ENCODE assay signal across 14 cellular contexts in the genomic region with DNA sequence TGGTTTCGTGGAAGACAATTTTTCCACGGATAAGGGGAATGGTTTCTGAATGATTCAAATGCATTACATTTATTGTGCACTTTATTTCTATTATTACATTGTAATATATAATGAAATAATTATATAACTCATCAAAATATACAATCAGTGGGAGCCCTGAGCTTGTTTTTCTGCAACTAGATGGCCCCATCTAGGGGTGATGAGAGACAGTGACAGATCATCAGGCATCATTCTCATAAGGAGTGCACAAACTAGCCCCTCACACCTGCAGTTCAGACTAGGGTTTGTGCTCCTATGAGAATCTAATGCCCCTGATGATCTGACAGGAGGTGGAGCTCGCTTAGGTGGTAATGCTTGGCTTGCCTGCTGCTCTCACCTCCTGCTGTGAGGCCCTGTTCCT. TPM values are rescaled to one million over a fixed set of nuclear protein-coding genes. Genes with fewer than 3 reads are reported as not detected.
A peak's percentile ranks its signal among the peaks of the same experiment; 100 is the strongest.
DNase-seq lines count a peak whose midpoint lies in the region; ATAC-seq, FAIRE-seq and TF ChIP-seq lines count a peak whose summit lies in the region.
"Had no signal": no experiment of that assay in that cellular context is flagged by ENCODE, and none has a peak within 500 bp of the region (broad histone marks: within the 10 kb centered on the region; RNA-seq: fewer than 3 reads in every experiment).

No MANE protein-coding gene starts in this region.

- H4K20me1 ChIP-seq in IMR-90 (ENCODE audit: insufficient read depth, low read length) = peaks cover 14% of the 10 kb centered on the region; the same call in 1 of the 2 replicates
- H4K20me1 ChIP-seq in K562 (replicated peaks; ENCODE audit: control insufficient read depth, insufficient read depth, low read length) = peaks cover 3% of the 10 kb centered on the region; the same call in 1 of the 2 replicates

- POLR2A ChIA-PET in IMR-90 (lab: Charles Lee; ENCODE audit: unreplicated experiment) = no interaction called here
- POLR2A ChIA-PET in K562 (lab: Yijun Ruan, JAX) = interaction anchor here (1.0 kb wide), 1 partner anchor 10 kb away, joined by 3 read pairs; no protein-coding TSS in a partner anchor
- POLR2A ChIA-PET in CD8-positive, alpha-beta memory T cell (lab: Charles Lee) = no interaction called here

- H3K9me1 ChIP-seq in IMR-90 (ENCODE audit: insufficient read depth, low read length) = peaks cover 10% of the 10 kb centered on the region
- H3K9me1 ChIP-seq in K562 (ENCODE audit: control insufficient read depth, insufficient read depth, low read length) = no peaks in the 10 kb centered on the region

- in situ Hi-C loops in IMR-90 (cut with MboI; ENCODE audit: low sequenced_read_pairs) (no loop called here), K562 (cut with MboI) (no loop called here)

- no CpG with 5 or more reads among the region's 3 CpGs for WGBS in IMR-90 (ENCODE audit: extremely low coverage in 2 of 2, insufficient read length in 1 of 2), 2 experiments
- 100% methylated on average over 2 of the region's 3 CpGs for WGBS in K562 (ENCODE audit: insufficient coverage, low coverage, missing lambda C conversion rate)
- WGBS in mesendoderm (ENCODE audit: extremely low coverage, insufficient coverage, low lambda C conversion rate) = no CpG with 5 or more reads among the region's 3 CpGs

- H3K4ac ChIP-seq in IMR-90 (ENCODE audit: low read depth, low read length) (no peak overlapping the region), mesendoderm (ENCODE audit: low read depth, low read length) (no peak overlapping the region)

- H3K56ac ChIP-seq in IMR-90 (ENCODE audit: extremely low read depth, insufficient read depth, low read length) (no peak overlapping the region), mesendoderm (ENCODE audit: low read length) (no peak overlapping the region)

- no peak overlapping the region for H2AFZ ChIP-seq in IMR-90 (replicated peaks; ENCODE audit: low read length, poor library complexity)
- H2AFZ ChIP-seq in K562 (ENCODE audit: low read depth, low read length) = no peak overlapping the region

- H4K91ac ChIP-seq in IMR-90 (ENCODE audit: insufficient read depth, low read depth, low read length) = no peak overlapping the region

- no peak overlapping the region for H4K8ac ChIP-seq in IMR-90 (ENCODE audit: low read depth in 2 of 2, low read length in 2 of 2)
- H4K8ac ChIP-seq in mesendoderm (ENCODE audit: low read depth, low read length) = no peak overlapping the region

- H2BK20ac ChIP-seq in IMR-90 (ENCODE audit: low read depth, low read length) = no peak overlapping the region

- H2AK5ac ChIP-seq in IMR-90 (ENCODE audit: low read depth, low read length) = no peak overlapping the region
- no peak overlapping the region for H2AK5ac ChIP-seq in mesendoderm (ENCODE audit: low read length)

- TF ChIP-seq POLR2A in IMR-90 (IDR thresholded peaks at IDR 0.05; ENCODE audit: low read depth, low read length) = no peak
- no peak for TF ChIP-seq POLR2A in K562 (conservative IDR thresholded peaks at IDR 0.05)

- ATAC-seq in IMR-90 (ENCODE audit: low read depth) (peak; percentile 48), K562 (peak; percentile 25; the same call in 1 of the 3 replicates)

- H3K79me2 ChIP-seq in K562 (ENCODE audit: control insufficient read depth, insufficient read depth, low read length) (peaks cover 71% of the 10 kb centered on the region), mesendoderm (ENCODE audit: control insufficient read depth, insufficient read depth, low read length) (peaks cover 27% of the 10 kb centered on the region)

- H3K27ac ChIP-seq in IMR-90 (ENCODE audit: insufficient read depth, low read length) (no peak overlapping the region), K562 (ENCODE audit: extremely low read depth, low read depth, low read length) (no peak overlapping the region), mesendoderm (ENCODE audit: low read depth, low read length) (no peak overlapping the region)
- H3K27ac ChIP-seq in CD8-positive, alpha-beta memory T cell (ENCODE audit: low read depth, low read length) = no peak overlapping the region

- no peak overlapping the region for H3K4me3 ChIP-seq in IMR-90 (ENCODE audit: insufficient read depth, low read depth, low read length)
- H3K4me3 ChIP-seq in K562 = no peak overlapping the region
- no peak overlapping the region for H3K4me3 ChIP-seq in mesendoderm (ENCODE audit: low read length)
- no peak overlapping the region for H3K4me3 ChIP-seq in CD8-positive, alpha-beta memory T cell (ENCODE audit: low read length)

- no peaks in the 10 kb centered on the region for H3K9me3 Mint-ChIP-seq in CD8-positive, alpha-beta memory T cell
- H3K9me3 Mint-ChIP-seq: activated T-helper 2 cell treated with anti-CD3 and anti-CD28 coated beads, Interferon-gamma antibody, Interleukin-2, Interleukin-4, amounts not matched to agents 10 μg/mL and 5 μg/mL and 100 μg/mL, durations not matched to agents 14 hours and 24 hours and 36 hours had no signal

- H3K36me3 ChIP-seq in IMR-90 (ENCODE audit: control insufficient read depth, insufficient read depth, low read length) (peaks cover 15% of the 10 kb centered on the region), K562 (ENCODE audit: control insufficient read depth, insufficient read depth, low read length) (peaks cover 74% of the 10 kb centered on the region), mesendoderm (ENCODE audit: control insufficient read depth, insufficient read depth, low read length) (peaks cover 3% of the 10 kb centered on the region)
- peaks cover 15% of the 10 kb centered on the region for H3K36me3 ChIP-seq in CD8-positive, alpha-beta memory T cell (ENCODE audit: insufficient read depth, low read length)

- BruUV-seq in IMR-90 (replicated peaks; lab: Mats Ljungman, UMichigan) = no TSS peak
- no TSS peak for BruUV-seq in K562 (replicated peaks; lab: Mats Ljungman, UMichigan)

- H2BK120ac ChIP-seq in IMR-90 (ENCODE audit: low read depth, low read length) = no peak overlapping the region
- H2BK120ac ChIP-seq in mesendoderm (ENCODE audit: low read depth, low read length) = no peak overlapping the region

- no peak overlapping the region for H3K27ac Mint-ChIP-seq in CD8-positive, alpha-beta memory T cell
- H3K27ac Mint-ChIP-seq: activated T-helper 2 cell treated with anti-CD3 and anti-CD28 coated beads, Interferon-gamma antibody, Interleukin-2, Interleukin-4, amounts not matched to agents 10 μg/mL and 5 μg/mL and 100 μg/mL, durations not matched to agents 14 hours and 24 hours and 36 hours had no signal

- TF ChIP-seq RAD21 in IMR-90 (IDR thresholded peaks at IDR 0.05; ENCODE audit: low read length) (peak; percentile 21; the same call in 1 of the 2 replicates), K562 (CRISPR knock-in tag; conservative IDR thresholded peaks at IDR 0.05 in 1 of 2, IDR thresholded peaks at IDR 0.05 in 1 of 2) (no peak)

- CTCF ChIA-PET in IMR-90 (lab: Yijun Ruan, JAX) = interaction anchor here (0.6 to 1.1 kb wide), 3 partner anchors 9 to 74 kb away, joined by 3 to 4 read pairs (median 4); no protein-coding TSS in a partner anchor
- CTCF ChIA-PET in K562 (lab: Yijun Ruan, JAX; ENCODE audit: low intra/inter-chr PET ratio) = no interaction called here
- CTCF ChIA-PET in CD8-positive, alpha-beta memory T cell (lab: Charles Lee) = no interaction called here

- dilution Hi-C loops in IMR-90 (cut with HindIII; ENCODE audit: low sequenced_read_pairs, unreplicated experiment) = no loop called here

- no peak for TF ChIP-seq EP300 in K562 (IDR thresholded peaks at IDR 0.05; ENCODE audit: low read length)

- DNase-seq in DMS53 (lab: John Stamatoyannopoulos, UW) (peak; percentile 10), DMS53 treated with DMSO at 0.1 percent for 48 hours (lab: John Stamatoyannopoulos, UW; ENCODE audit: unreplicated experiment) (no peak), IMR-90 (no peak), K562 (ENCODE audit: extremely low read depth in 1 of 4, low spot score in 3 of 4) (no peak), mesendoderm (peak; percentile 22), SKM-1 (lab: John Stamatoyannopoulos, UW; ENCODE audit: unreplicated experiment) (no peak), NOMO-1 treated with DMSO at 0.1 percent for 48 hours (lab: John Stamatoyannopoulos, UW; ENCODE audit: unreplicated experiment) (no peak)
- DNase-seq in CD8-positive, alpha-beta memory T cell = no peak
- DNase-seq: activated CD4-positive, CD25-positive, alpha-beta regulatory T cell treated with anti-CD3 and anti-CD28 coated beads, Interleukin-2, amount 50 U/mL, for 72 hours; central memory CD4-positive, alpha-beta T cell; SHP77 treated with DMSO at 0.1 percent for 48 hours had no signal

- no peak overlapping the region for H3K23ac ChIP-seq in IMR-90 (ENCODE audit: low read depth, low read length)
- H3K23ac ChIP-seq in mesendoderm (ENCODE audit: low read length) = no peak overlapping the region

- no peak overlapping the region for H3K9ac ChIP-seq in IMR-90 (ENCODE audit: low read depth, low read length)
- no peak overlapping the region for H3K9ac ChIP-seq in K562 (ENCODE audit: insufficient read depth in 1 of 2, low read depth in 2 of 2, low read length in 2 of 2)
- H3K9ac ChIP-seq in mesendoderm (ENCODE audit: low read length) = no peak overlapping the region

- H3K4me2 ChIP-seq in IMR-90 (ENCODE audit: low read depth, low read length) (no peak overlapping the region), K562 (ENCODE audit: insufficient read depth, low read length) (no peak overlapping the region), mesendoderm (ENCODE audit: low read length) (no peak overlapping the region)

- H3K27me3 ChIP-seq in IMR-90 (ENCODE audit: control insufficient read depth, insufficient read depth, low read length) (no peaks in the 10 kb centered on the region), K562 (ENCODE audit: control insufficient read depth in 2 of 2, insufficient read depth in 2 of 2, low read length in 2 of 2) (no peaks in the 10 kb centered on the region), mesendoderm (ENCODE audit: insufficient read depth, low read length, poor library complexity) (no peaks in the 10 kb centered on the region)
- no peaks in the 10 kb centered on the region for H3K27me3 ChIP-seq in CD8-positive, alpha-beta memory T cell (ENCODE audit: insufficient read depth, low read length, poor library complexity, severe bottlenecking)

- H2BK5ac ChIP-seq in IMR-90 (ENCODE audit: low read depth, low read length, poor library complexity, severe bottlenecking) = no peak overlapping the region
- H2BK5ac ChIP-seq in mesendoderm (ENCODE audit: low read length) = no peak overlapping the region

- H3K79me1 ChIP-seq in IMR-90 (ENCODE audit: low read depth in 1 of 2, low read length in 2 of 2) (peaks cover 32 to 60% of the 10 kb centered on the region in 2 experiments), mesendoderm (ENCODE audit: low read length) (peaks cover 18% of the 10 kb centered on the region)

- H2BK15ac ChIP-seq in IMR-90 (ENCODE audit: low read depth, low read length) = no peak overlapping the region
- no peak overlapping the region for H2BK15ac ChIP-seq in mesendoderm (replicated peaks; ENCODE audit: low read depth)

- H3K4me1 Mint-ChIP-seq in CD8-positive, alpha-beta memory T cell = peaks cover 33 to 68% (median 58%) of the 10 kb centered on the region in 3 donors

- H3K14ac ChIP-seq in IMR-90 (replicated peaks; ENCODE audit: low read depth, low read length) = no peak overlapping the region

- H3K18ac ChIP-seq in IMR-90 (ENCODE audit: low read depth, low read length) (no peak overlapping the region), mesendoderm (ENCODE audit: low read length) (no peak overlapping the region)

- intact Hi-C loops in IMR-90 (cut with micrococcal nuclease) (loop anchor here (5.0 to 10.0 kb wide), 2 partner anchors 74 to 231 kb away; no protein-coding TSS in a partner anchor), K562 (cut with micrococcal nuclease) (no loop called here)

- H4K5ac ChIP-seq in IMR-90 (ENCODE audit: low read depth, low read length) (no peak overlapping the region), mesendoderm (ENCODE audit: low read length) (no peak overlapping the region)

- no peak overlapping the region for H2AK9ac ChIP-seq in IMR-90 (replicated peaks; ENCODE audit: low read depth, low read length, poor library complexity)

- FAIRE-seq in K562 (lab: Jason Lieb, UNC) = no peak
- FAIRE-seq: G401.6 had no signal

- peaks cover 6% of the 10 kb centered on the region for H3K4me1 ChIP-seq in IMR-90 (ENCODE audit: control insufficient read depth, insufficient read depth, low read length)
- peaks cover 8 to 11% of the 10 kb centered on the region in 2 experiments; a peak in 4 of 5 replicates for H3K4me1 ChIP-seq in K562 (replicated peaks in 1 of 2; ENCODE audit: control insufficient read depth in 2 of 2, insufficient read depth in 2 of 2, low read length in 2 of 2)
- no peaks in the 10 kb centered on the region for H3K4me1 ChIP-seq in mesendoderm (ENCODE audit: control insufficient read depth, low read depth, low read length)
- peaks cover 10% of the 10 kb centered on the region for H3K4me1 ChIP-seq in CD8-positive, alpha-beta memory T cell (ENCODE audit: insufficient read depth, low read length)

- H3K9me3 ChIP-seq in IMR-90 (ENCODE audit: control insufficient read depth, insufficient read depth, low read length) (no peaks in the 10 kb centered on the region), K562 (replicated peaks; ENCODE audit: control insufficient read depth, insufficient read depth, low read depth, low read length) (no peaks in the 10 kb centered on the region)
- no peaks in the 10 kb centered on the region for H3K9me3 ChIP-seq in CD8-positive, alpha-beta memory T cell (ENCODE audit: low read length)

- no peak overlapping the region for H3K4me3 Mint-ChIP-seq in CD8-positive, alpha-beta memory T cell

- H3K27me3 Mint-ChIP-seq in CD8-positive, alpha-beta memory T cell = no peaks in the 10 kb centered on the region

- TF ChIP-seq CTCF in IMR-90 (conservative IDR thresholded peaks at IDR 0.05; ENCODE audit: low read depth, low read length) (no peak; the same call in 1 of the 2 replicates), K562 (IDR thresholded peaks at IDR 0.05 in 2 of 3, conservative IDR thresholded peaks at IDR 0.05 in 1 of 3; ENCODE audit: insufficient read depth in 2 of 3, low read depth in 1 of 3, low read length in 3 of 3) (peak in 2 of 3 experiments; percentile 4 to 14; a peak in 1 of 6 replicates)

- H3K36me3 Mint-ChIP-seq in CD8-positive, alpha-beta memory T cell = peaks cover 14 to 66% (median 14%) of the 10 kb centered on the region in 3 donors

RNA-seq across cellular contexts. Expression of gene ISCA1, which starts 6.4 kb away (rescaled TPM):
- 14.7 and 26.4 TPM in 2 replicates for total RNA-seq in IMR-90 (2012; rRNA removed)
- 14.0 and 15.1 TPM in 2 replicates for polyA plus RNA-seq in IMR-90 (2012; rRNA removed)
- 3.7 and 4.1 TPM in 2 replicates for polyA plus RNA-seq in IMR-90 (2012; cell fraction: cytosol; rRNA removed)
- polyA plus RNA-seq in IMR-90 (2012; cell fraction: nucleus; rRNA removed; ENCODE audit: low replicate concordance) = 2.8 and 14.3 TPM in 2 replicates
- 14.3 and 25.2 TPM in 2 replicates for total RNA-seq in K562 (2011; cell fraction: chromatin; rRNA removed; ENCODE audit: low replicate concordance)
- 11.4 and 11.5 TPM in 2 replicates for total RNA-seq in K562 (2011; cell fraction: nucleolus; rRNA removed)
- 22.1 and 39.8 TPM in 2 replicates for total RNA-seq in K562 (2011; cell fraction: nucleoplasm; rRNA removed)
- total RNA-seq in K562 (2014; rRNA removed) = 15.7 and 20.8 TPM in 2 replicates
- 27.1 and 29.6 TPM in 2 replicates for total RNA-seq in K562 (2014; rRNA removed; fragmentation: Illumina TruSeq; extraction: Trizol)
- 21.8 and 24.0 TPM in 2 replicates for total RNA-seq in K562 (2015; rRNA removed; fragmentation: Illumina TruSeq; extraction: Trizol)
- 19.1 and 19.3 TPM in 2 replicates for total RNA-seq in K562 (2021)
- polyA plus RNA-seq in K562 (2011; rRNA removed) = 18.2 and 26.4 TPM in 2 replicates
- polyA plus RNA-seq in K562 (2011; cell fraction: cytosol; rRNA removed) = 6.0 and 11.3 TPM in 2 replicates
- polyA plus RNA-seq in K562 (2011; cell fraction: nucleus; rRNA removed) = 8.1 and 9.6 TPM in 2 replicates
- 11.3 and 16.1 TPM in 2 replicates for polyA plus RNA-seq in K562 (2012)
- 22.2 and 26.3 TPM in 2 replicates for polyA plus RNA-seq in K562 (2014; fragmentation: Illumina TruSeq; extraction: Trizol)
- 10 to 100 TPM in 1 of 2 experiments, 1 to 10 TPM in 1; 6.5 to 11.1 TPM for polyA plus RNA-seq in K562 (2014; fragmentation: Nextera tagmentation; extraction: Ambion mirVana)
- 20.0 and 24.8 TPM in 2 replicates for polyA plus RNA-seq in K562 (2014; rRNA removed)
- polyA minus RNA-seq in K562 (2011; rRNA and poly(A)+ RNA removed) = 12.7 and 15.2 TPM in 2 replicates
- 5.5 and 6.0 TPM in 2 replicates for polyA minus RNA-seq in K562 (2011; cell fraction: cytosol; rRNA and poly(A)+ RNA removed)
- 7.3 and 8.0 TPM in 2 replicates for polyA minus RNA-seq in K562 (2011; cell fraction: nucleus; rRNA and poly(A)+ RNA removed)
- polyA plus RNA-seq in mesendoderm (2013, experiment 1 of 2) = 45.7 TPM
- polyA plus RNA-seq in mesendoderm (2013, experiment 2 of 2) = 43.9 TPM
- total RNA-seq in CD8-positive, alpha-beta memory T cell = 10 to 100 TPM; 33.4 to 35.6 TPM
- polyA plus RNA-seq in CD8-positive, alpha-beta memory T cell = 55.1 TPM

RNA-seq across cellular contexts. Expression of gene C9orf153, which starts 16.5 kb away (rescaled TPM):
- not detected in 2 replicates for total RNA-seq in IMR-90 (2012; rRNA removed)
- polyA plus RNA-seq in IMR-90 (2012; rRNA removed) = not detected in 2 replicates
- polyA plus RNA-seq in IMR-90 (2012; cell fraction: cytosol; rRNA removed) = not detected in 2 replicates
- polyA plus RNA-seq in IMR-90 (2012; cell fraction: nucleus; rRNA removed; ENCODE audit: low replicate concordance) = 0.07 TPM in 1 of 2 replicates, not detected in the other
- 1.2 and 2.1 TPM in 2 replicates for total RNA-seq in K562 (2011; cell fraction: chromatin; rRNA removed; ENCODE audit: low replicate concordance)
- 1.1 TPM in 1 of 2 replicates, not detected in the other for total RNA-seq in K562 (2011; cell fraction: nucleolus; rRNA removed)
- 1.3 and 3.9 TPM in 2 replicates for total RNA-seq in K562 (2011; cell fraction: nucleoplasm; rRNA removed)
- not detected in 2 replicates for total RNA-seq in K562 (2014; rRNA removed)
- 0.15 TPM in 1 of 2 replicates, not detected in the other for total RNA-seq in K562 (2014; rRNA removed; fragmentation: Illumina TruSeq; extraction: Trizol)
- 0.07 and 0.11 TPM in 2 replicates for total RNA-seq in K562 (2015; rRNA removed; fragmentation: Illumina TruSeq; extraction: Trizol)
- not detected in 2 replicates for total RNA-seq in K562 (2021)
- polyA plus RNA-seq in K562 (2011; rRNA removed) = 0.08 and 0.12 TPM in 2 replicates
- polyA plus RNA-seq in K562 (2011; cell fraction: cytosol; rRNA removed) = 0.04 and 0.13 TPM in 2 replicates
- 0.07 and 0.30 TPM in 2 replicates for polyA plus RNA-seq in K562 (2011; cell fraction: nucleus; rRNA removed)
- 0.04 TPM in 1 of 2 replicates, not detected in the other for polyA plus RNA-seq in K562 (2012)
- not detected in 2 replicates for polyA plus RNA-seq in K562 (2014; fragmentation: Illumina TruSeq; extraction: Trizol)
- polyA plus RNA-seq in K562 (2014; fragmentation: Nextera tagmentation; extraction: Ambion mirVana) = not detected
- 1.2 TPM in 1 of 2 replicates, not detected in the other for polyA plus RNA-seq in K562 (2014; rRNA removed)
- polyA minus RNA-seq in K562 (2011; rRNA and poly(A)+ RNA removed) = 0.42 and 1.4 TPM in 2 replicates
- not detected in 2 replicates for polyA minus RNA-seq in K562 (2011; cell fraction: cytosol; rRNA and poly(A)+ RNA removed)
- polyA minus RNA-seq in K562 (2011; cell fraction: nucleus; rRNA and poly(A)+ RNA removed) = 0.40 and 1.00 TPM in 2 replicates
- polyA plus RNA-seq in mesendoderm (2013, experiment 1 of 2) = 0.07 TPM
- polyA plus RNA-seq in mesendoderm (2013, experiment 2 of 2) = 0.06 TPM
- total RNA-seq in CD8-positive, alpha-beta memory T cell = under 1 TPM; 0.27 to 0.33 TPM
- not detected for polyA plus RNA-seq in CD8-positive, alpha-beta memory T cell
- total RNA-seq: A172 had no signal

Comparison
In these comparisons a context has a peak if more than half of its experiments do, and no peak if none do; other contexts are left out.
1. DNase-seq: peak in DMS53 (single experiment) and mesendoderm (single experiment); none in DMS53 treated with DMSO at 0.1 percent for 48 hours (single experiment), IMR-90 (single experiment), K562 (0 of 4), CD8-positive, alpha-beta memory T cell (0 of 5), SKM-1 (single experiment) and NOMO-1 treated with DMSO at 0.1 percent for 48 hours (single experiment).